ENCODE assay signal across 8 cellular contexts in genomic region chr4:26858035-26858918, GRCh38. TPM values are rescaled to one million over a fixed set of nuclear protein-coding genes. Genes with fewer than 3 reads are reported as not detected.
DNase-seq lines count a peak whose midpoint lies in the region; TF ChIP-seq lines count a peak whose summit lies in the region.

No MANE protein-coding gene starts in this region.

- H3K4me1 ChIP-seq in Caco-2 = peaks cover 11% of the 10 kb centered on the region

- H3K9me3 ChIP-seq in Caco-2 = no peaks in the 10 kb centered on the region
- H3K9me3 ChIP-seq in MG63 = no peaks in the 10 kb centered on the region

- H3K4me3 ChIP-seq in Caco-2 (ENCODE audit: low read depth, low read length) (peak overlapping the region; percentile 53), MG63 (peak overlapping the region; percentile 67), coronary artery (peak overlapping the region; percentile 82)

- peak overlapping the region; percentile 68 to 87 for H3K27ac ChIP-seq in coronary artery

- peak overlapping the region; percentile 80 for H3K4me3 Mint-ChIP-seq in Caco-2 (ENCODE audit: unreplicated experiment)
- peak overlapping the region; percentile 91 to 94 (median 93) for H3K4me3 Mint-ChIP-seq in nephron

- no peaks in the 10 kb centered on the region for H3K9me3 Mint-ChIP-seq in Caco-2 (ENCODE audit: unreplicated experiment)
- no peaks in the 10 kb centered on the region for H3K9me3 Mint-ChIP-seq in nephron

- H3K27me3 Mint-ChIP-seq in Caco-2 (ENCODE audit: insufficient read depth, unreplicated experiment) (no peaks in the 10 kb centered on the region), nephron (ENCODE audit: low read depth) (no peaks in the 10 kb centered on the region)

- intact Hi-C loops in Caco-2 (cut with micrococcal nuclease; ENCODE audit: unreplicated experiment) = loop anchor here (10.0 kb wide), 1 partner anchor 273 kb away; the partner anchor contains the start of gene TBC1D19

- TF ChIP-seq CTCF in Caco-2 (IDR thresholded peaks at IDR 0.05; ENCODE audit: insufficient read depth in 1 of 2, low read depth in 1 of 2, low read length in 1 of 2, severe bottlenecking in 1 of 2, unreplicated experiment in 1 of 2) = no peak
- no peak for TF ChIP-seq CTCF in coronary artery (IDR thresholded peaks at IDR 0.05)
- TF ChIP-seq CTCF in nephron (IDR thresholded peaks at IDR 0.05; ENCODE audit: unreplicated experiment in 3 of 3) = no peak

- CTCF ChIA-PET in Caco-2 (lab: Charles Lee) = no interaction called here

- peak overlapping the region; percentile 60 for H3K27ac Mint-ChIP-seq in Caco-2 (ENCODE audit: unreplicated experiment)
- H3K27ac Mint-ChIP-seq in nephron = peak overlapping the region; percentile 91 to 94 (median 92)

- H3K27me3 ChIP-seq in Caco-2 (replicated peaks; ENCODE audit: control insufficient read depth, insufficient read depth, low read length) (no peaks in the 10 kb centered on the region), MG63 (no peaks in the 10 kb centered on the region)

- H3K36me3 Mint-ChIP-seq in Caco-2 (ENCODE audit: insufficient read depth, unreplicated experiment) (peaks cover 13% of the 10 kb centered on the region), nephron (ENCODE audit: low read depth) (no peaks in the 10 kb centered on the region)

- POLR2A ChIA-PET in Caco-2 (lab: Charles Lee) = no interaction called here

- no peak for DNase-seq in Caco-2
- no peak for DNase-seq in MG63
- no peak for DNase-seq in coronary artery (ENCODE audit: low spot score)
- DNase-seq in COLO829 (ENCODE audit: low spot score) = no peak
- no peak for DNase-seq in NCI-H446 (lab: John Stamatoyannopoulos, UW)
- no peak for DNase-seq in NCI-H187 treated with DMSO at 0.1 percent for 48 hours (lab: John Stamatoyannopoulos, UW)
- DNase-seq in activated CD8-positive, alpha-beta memory T cell treated with anti-CD3 and anti-CD28 coated beads for 24 hours = no peak

- H3K4me1 Mint-ChIP-seq in Caco-2 (ENCODE audit: low read depth, unreplicated experiment) (peaks cover 13% of the 10 kb centered on the region), nephron (peaks cover 41% of the 10 kb centered on the region)

- H3K36me3 ChIP-seq in Caco-2 (ENCODE audit: control insufficient read depth, insufficient read depth, low read length) = no peaks in the 10 kb centered on the region
- no peaks in the 10 kb centered on the region for H3K36me3 ChIP-seq in MG63

- no TSS peak for BruUV-seq in Caco-2 (replicated peaks; lab: Mats Ljungman, UMichigan)

RNA-seq across cellular contexts. Expression of gene STIM2, which starts 2.4 kb away (rescaled TPM):
- total RNA-seq in Caco-2 (2022) = 27.2 and 28.5 TPM in 2 replicates
- total RNA-seq in MG63 (2014; rRNA removed; shearing (Covaris generic); ENCODE audit: low replicate concordance) = 15.7 and 19.7 TPM in 2 replicates
